ENCODE assay signal across 26 cellular contexts in the genomic region with DNA sequence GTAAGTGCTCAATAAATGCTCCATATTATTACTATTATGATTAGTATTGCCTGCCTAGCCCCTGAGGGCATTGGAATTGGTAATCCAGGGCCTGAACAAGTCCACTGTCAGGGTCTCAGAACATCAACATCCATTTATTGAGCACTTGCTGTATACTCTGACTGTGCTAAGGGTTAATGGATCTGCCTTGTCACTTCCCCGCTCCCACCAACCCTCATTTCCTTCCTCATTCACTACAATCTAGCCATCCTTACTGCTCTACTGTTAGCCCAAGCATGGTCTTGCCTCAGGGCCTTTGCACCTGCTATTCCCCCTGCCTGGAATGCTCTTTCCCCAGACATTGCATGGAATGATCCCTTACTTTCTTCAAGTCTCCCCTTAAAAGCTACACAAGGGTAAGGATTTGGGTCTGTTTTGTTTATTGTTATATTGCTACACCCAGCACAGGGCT. TPM values are rescaled to one million over a fixed set of nuclear protein-coding genes. Genes with fewer than 3 reads are reported as not detected.
"Had no signal": no experiment of that assay in that cellular context is flagged by ENCODE, and none has a peak within 500 bp of the region (broad histone marks: within the 10 kb centered on the region; RNA-seq: fewer than 3 reads in every experiment).

No MANE protein-coding gene starts in this region.

- FAIRE-seq: bronchial epithelial cell had no signal

- H3K9me2 ChIP-seq: SK-N-SH had no signal

- H3K9me3 ChIP-seq: SK-N-SH had no signal

- DNase-seq: activated CD4-positive, alpha-beta memory T cell treated with anti-CD3 and anti-CD28 coated beads, Interleukin-2, amount 10 ng/mL, durations not matched to agents 7 days and 5 days; activated CD4-positive, alpha-beta T cell treated with anti-CD3 and anti-CD28 coated beads for 1 hour; activated CD4-positive, CD25-positive, alpha-beta regulatory T cell; activated CD8-positive, alpha-beta memory T cell treated with anti-CD3 and anti-CD28 coated beads for 24 hours; activated CD8-positive, alpha-beta memory T cell treated with anti-CD3 and anti-CD28 coated beads, Interleukin-2, amount 10 ng/mL, durations not matched to agents 7 days and 5 days; activated CD8-positive, alpha-beta memory T cell treated with anti-CD3 and anti-CD28 coated beads, Interleukin-2, amount 50 U/mL, for 48 hours; activated effector memory CD4-positive, alpha-beta T cell treated with Interleukin-2 at 50 U/mL for 16 hours; caudate nucleus; cerebellar nuclear complex; NCI-H1105; NCI-H1417 treated with DMSO at 0.1 percent for 48 hours; NCI-H187 treated with DMSO at 0.1 percent for 48 hours; NCI-H2081; NCI-H345; NCI-H524 treated with DMSO at 0.1 percent for 48 hours; NK-92 treated with Interleukin-12 subunit alpha and Interleukin-12 subunit beta, amount 100 ng/mL, for 24 hours; Peyer's patch; SHP77 treated with DMSO at 0.1 percent for 48 hours had no signal

- H3K4me2 ChIP-seq: SK-N-SH had no signal

- H3K27me3 ChIP-seq: Peyer's patch, SJSA1 had no signal

- H3K4me3 ChIP-seq: Peyer's patch, SJSA1 had no signal

- ATAC-seq: activated naive CD8-positive, alpha-beta T cell treated with anti-CD3 and anti-CD28 coated beads, Interleukin-2, amount 50 U/mL, for 24 hours had no signal

- H3K4me1 ChIP-seq: Peyer's patch, SJSA1 had no signal

- H3K27ac ChIP-seq: Peyer's patch, SJSA1, VCaP had no signal

- H3K9ac ChIP-seq: SK-N-SH had no signal

RNA-seq across cellular contexts. Expression of a gene that starts 12.7 kb away (rescaled TPM):
- total RNA-seq: activated CD4-positive, alpha-beta memory T cell treated with anti-CD3 and anti-CD28 coated beads, Interleukin-2, amount 10 ng/mL, durations not matched to agents 7 days and 5 days; activated CD8-positive, alpha-beta memory T cell treated with anti-CD3 and anti-CD28 coated beads, Interleukin-2, amount 10 ng/mL, durations not matched to agents 7 days and 5 days; bronchial epithelial cell; MCF 10A; NCI-H460; PC-3; Peyer's patch had no signal
